ENCODE assay signal across 17 cellular contexts in genomic region chr3:11434697-11435096, GRCh38.
A peak's percentile ranks its signal among the peaks of the same experiment; 100 is the strongest.
DNase-seq lines count a peak whose midpoint lies in the region; ATAC-seq, FAIRE-seq and TF ChIP-seq lines count a peak whose summit lies in the region.
"Had no signal": no experiment of that assay in that cellular context is flagged by ENCODE, and none has a peak within 500 bp of the region (broad histone marks: within the 10 kb centered on the region; RNA-seq: fewer than 3 reads in every experiment).

No MANE protein-coding gene starts in this region.

- TF ChIP-seq EP300 in suprapubic skin (IDR thresholded peaks at IDR 0.05), result no peak

- no peak overlapping the region for H3K27ac ChIP-seq in IMR-90 (ENCODE audit: insufficient read depth, low read length)
- peak overlapping the region; percentile 43 for H3K27ac ChIP-seq in suprapubic skin

- H2AK5ac ChIP-seq in IMR-90 (ENCODE audit: low read depth, low read length), result no peak overlapping the region

- no peak overlapping the region for H2BK120ac ChIP-seq in IMR-90 (ENCODE audit: low read depth, low read length)

- H2BK5ac ChIP-seq in IMR-90 (ENCODE audit: low read depth, low read length, poor library complexity, severe bottlenecking), result no peak overlapping the region

- TF ChIP-seq POLR2A in IMR-90 (IDR thresholded peaks at IDR 0.05; ENCODE audit: low read depth, low read length) (no peak), suprapubic skin (IDR thresholded peaks at IDR 0.05) (no peak)

- H3K4me3 Mint-ChIP-seq in effector memory CD8-positive, alpha-beta T cell, result no peak overlapping the region
- no peak overlapping the region for H3K4me3 Mint-ChIP-seq in T-cell
- H3K4me3 Mint-ChIP-seq: activated CD8-positive, alpha-beta T cell treated with anti-CD3 and anti-CD28 coated beads for 36 hours had no signal

- POLR2A ChIA-PET in IMR-90 (lab: Charles Lee; ENCODE audit: unreplicated experiment) (no interaction called here), T-cell (lab: Charles Lee) (no interaction called here)

- no peak overlapping the region for H4K91ac ChIP-seq in IMR-90 (ENCODE audit: insufficient read depth, low read depth, low read length)

- in situ Hi-C loops in IMR-90 (cut with MboI; ENCODE audit: low sequenced_read_pairs), result no loop called here

- no peak overlapping the region for H2BK20ac ChIP-seq in IMR-90 (ENCODE audit: low read depth, low read length)

- H3K9ac ChIP-seq in IMR-90 (ENCODE audit: low read depth, low read length), result no peak overlapping the region

- peaks cover 13% of the 10 kb centered on the region for H3K36me3 Mint-ChIP-seq in effector memory CD8-positive, alpha-beta T cell (ENCODE audit: insufficient read depth)
- peaks cover 14% of the 10 kb centered on the region for H3K36me3 Mint-ChIP-seq in T-cell

- H2AFZ ChIP-seq in IMR-90 (replicated peaks; ENCODE audit: low read length, poor library complexity), result no peak overlapping the region

- H3K14ac ChIP-seq in IMR-90 (replicated peaks; ENCODE audit: low read depth, low read length), result no peak overlapping the region

- no peak for FAIRE-seq in HTR-8/SVneo (lab: Jason Lieb, UNC)
- FAIRE-seq: astrocyte, GM12891 had no signal

- no peak overlapping the region for H3K4ac ChIP-seq in IMR-90 (ENCODE audit: low read depth, low read length)

- no peak overlapping the region for H4K8ac ChIP-seq in IMR-90 (ENCODE audit: low read depth in 2 of 2, low read length in 2 of 2)

- DNase-seq in IMR-90 (no peak), medulla oblongata (ENCODE audit: extremely low spot score) (peak; percentile 41), suprapubic skin (ENCODE audit: low spot score in 2 of 2) (no peak), HTR-8/SVneo (ENCODE audit: insufficient read length, low spot score) (no peak), activated gamma-delta T cell treated with Interleukin-2 at 50 U/mL for 16 hours (no peak), T-cell (no peak)
- no peak for DNase-seq in effector memory CD8-positive, alpha-beta T cell
- DNase-seq in activated CD4-positive, alpha-beta T cell treated with anti-CD3 and anti-CD28 coated beads, Interleukin-2, amount 50 U/mL, for 4 hours, result no peak
- DNase-seq: activated CD8-positive, alpha-beta T cell treated with anti-CD3 and anti-CD28 coated beads for 36 hours; COR-L47; effector CD4-positive, alpha-beta T cell; Karpas-422; NCI-H510A; stimulated activated naive CD4-positive, alpha-beta T cell treated with Interleukin-2 at 50 U/mL for 16 hours had no signal

- H3K18ac ChIP-seq in IMR-90 (ENCODE audit: low read depth, low read length), result no peak overlapping the region

- no peak for TF ChIP-seq CTCF in IMR-90 (conservative IDR thresholded peaks at IDR 0.05; ENCODE audit: low read depth, low read length)
- no peak for TF ChIP-seq CTCF in suprapubic skin (IDR thresholded peaks at IDR 0.05)

- no peak overlapping the region for H2AK9ac ChIP-seq in IMR-90 (replicated peaks; ENCODE audit: low read depth, low read length, poor library complexity)

- peaks cover 3% of the 10 kb centered on the region for H3K9me1 ChIP-seq in IMR-90 (ENCODE audit: insufficient read depth, low read length)

- H3K4me2 ChIP-seq in IMR-90 (ENCODE audit: low read depth, low read length), result no peak overlapping the region

- WGBS in IMR-90 (ENCODE audit: extremely low coverage in 2 of 2, insufficient read length in 1 of 2), 2 experiments, result no CpG with 5 or more reads among the region's 5 CpGs
- WGBS in suprapubic skin, result 43% methylated on average over 5 of the region's 5 CpGs

- intact Hi-C loops in IMR-90 (cut with micrococcal nuclease), result no loop called here

- H3K4me1 ChIP-seq in IMR-90 (ENCODE audit: control insufficient read depth, insufficient read depth, low read length) (peaks cover 4% of the 10 kb centered on the region), suprapubic skin (peaks cover 38% of the 10 kb centered on the region)

- H2BK15ac ChIP-seq in IMR-90 (ENCODE audit: low read depth, low read length), result no peak overlapping the region

- no peak for TF ChIP-seq RAD21 in IMR-90 (IDR thresholded peaks at IDR 0.05; ENCODE audit: low read length)

- no TSS peak for BruUV-seq in IMR-90 (replicated peaks; lab: Mats Ljungman, UMichigan)

- no peaks in the 10 kb centered on the region for H3K36me3 ChIP-seq in IMR-90 (ENCODE audit: control insufficient read depth, insufficient read depth, low read length)
- H3K36me3 ChIP-seq in suprapubic skin, result no peaks in the 10 kb centered on the region

- H3K56ac ChIP-seq in IMR-90 (ENCODE audit: extremely low read depth, insufficient read depth, low read length), result no peak overlapping the region

- H3K9me3 ChIP-seq in IMR-90 (ENCODE audit: control insufficient read depth, insufficient read depth, low read length), result no peaks in the 10 kb centered on the region
- H3K9me3 ChIP-seq in suprapubic skin, result no peaks in the 10 kb centered on the region

- no peaks in the 10 kb centered on the region for H3K27me3 ChIP-seq in IMR-90 (ENCODE audit: control insufficient read depth, insufficient read depth, low read length)
- H3K27me3 ChIP-seq in suprapubic skin, result no peaks in the 10 kb centered on the region

- H3K23ac ChIP-seq in IMR-90 (ENCODE audit: low read depth, low read length), result peak overlapping the region; percentile 51; the same call in 1 of the 2 replicates

- H3K4me3 ChIP-seq in IMR-90 (ENCODE audit: insufficient read depth, low read depth, low read length), result no peak overlapping the region
- H3K4me3 ChIP-seq in suprapubic skin, result no peak overlapping the region

- H4K5ac ChIP-seq in IMR-90 (ENCODE audit: low read depth, low read length), result no peak overlapping the region

- ATAC-seq in IMR-90 (ENCODE audit: low read depth) (no peak), T-cell (replicated peaks in 1 of 4) (no peak)
- no peak for ATAC-seq in effector memory CD8-positive, alpha-beta T cell (replicated peaks)
- ATAC-seq: activated CD8-positive, alpha-beta T cell treated with anti-CD3 and anti-CD28 coated beads for 36 hours had no signal

- dilution Hi-C loops in IMR-90 (cut with HindIII; ENCODE audit: low sequenced_read_pairs, unreplicated experiment), result no loop called here

- H3K79me1 ChIP-seq in IMR-90 (ENCODE audit: low read depth in 1 of 2, low read length in 2 of 2), result no peaks in the 10 kb centered on the region

- H3K9me3 Mint-ChIP-seq in effector memory CD8-positive, alpha-beta T cell, result no peaks in the 10 kb centered on the region
- H3K9me3 Mint-ChIP-seq in T-cell, result no peaks in the 10 kb centered on the region
- H3K9me3 Mint-ChIP-seq: activated CD8-positive, alpha-beta T cell treated with anti-CD3 and anti-CD28 coated beads for 36 hours; activated T-helper 2 cell treated with anti-CD3 and anti-CD28 coated beads, Interferon-gamma antibody, Interleukin-2, Interleukin-4, amounts not matched to agents 10 μg/mL and 5 μg/mL and 100 μg/mL, durations not matched to agents 14 hours and 24 hours and 36 hours had no signal

- H3K4me1 Mint-ChIP-seq in effector memory CD8-positive, alpha-beta T cell (ENCODE audit: low read depth in 2 of 2), result peaks cover 0 to 2% of the 10 kb centered on the region in 2 donors
- peaks cover 0 to 5% (median 0%) of the 10 kb centered on the region in 3 donors for H3K4me1 Mint-ChIP-seq in T-cell

- H4K20me1 ChIP-seq in IMR-90 (ENCODE audit: insufficient read depth, low read length), result no peaks in the 10 kb centered on the region

- peak overlapping the region; percentile 62 to 67 for H3K27ac Mint-ChIP-seq in effector memory CD8-positive, alpha-beta T cell
- no peak overlapping the region for H3K27ac Mint-ChIP-seq in T-cell
- H3K27ac Mint-ChIP-seq: activated CD8-positive, alpha-beta T cell treated with anti-CD3 and anti-CD28 coated beads for 36 hours; activated T-helper 2 cell treated with anti-CD3 and anti-CD28 coated beads, Interferon-gamma antibody, Interleukin-2, Interleukin-4, amounts not matched to agents 10 μg/mL and 5 μg/mL and 100 μg/mL, durations not matched to agents 14 hours and 24 hours and 36 hours had no signal

- H3K27me3 Mint-ChIP-seq in effector memory CD8-positive, alpha-beta T cell, result no peaks in the 10 kb centered on the region
- no peaks in the 10 kb centered on the region for H3K27me3 Mint-ChIP-seq in T-cell
- H3K27me3 Mint-ChIP-seq: activated CD8-positive, alpha-beta T cell treated with anti-CD3 and anti-CD28 coated beads for 36 hours had no signal

- CTCF ChIA-PET in IMR-90 (lab: Yijun Ruan, JAX), result interaction anchor here (0.6 kb wide), 1 partner anchor 225 kb away, joined by 3 read pairs; no protein-coding TSS in a partner anchor
- CTCF ChIA-PET in T-cell (lab: Charles Lee), result no interaction called here

TF ChIP-seq in IMR-90, 13 proteins besides CTCF, POLR2A, EP300 and RAD21:
- TF ChIP-seq CEBPB (IDR thresholded peaks at IDR 0.05; ENCODE audit: low read depth, low read length) (no peak), MXI1 (IDR thresholded peaks at IDR 0.05; ENCODE audit: borderline replicate concordance, low read depth, low read length) (no peak), ELK1 (IDR thresholded peaks at IDR 0.05; ENCODE audit: borderline replicate concordance, low read depth, low read length) (no peak), RCOR1 (IDR thresholded peaks at IDR 0.05; ENCODE audit: insufficient replicate concordance, low read length) (no peak), MAZ (IDR thresholded peaks at IDR 0.05; ENCODE audit: borderline replicate concordance, low read depth, low read length) (no peak), BHLHE40 (IDR thresholded peaks at IDR 0.05; ENCODE audit: low read depth, low read length) (no peak), MAFK (IDR thresholded peaks at IDR 0.05; ENCODE audit: low read depth, low read length) (no peak), NFE2L2 (IDR thresholded peaks at IDR 0.05; ENCODE audit: low read depth, low read length) (no peak)
TF ChIP-seq in IMR-90: peak in this region for 0.

Comparison
In these comparisons a context has a peak if more than half of its experiments do, and no peak if none do; other contexts are left out.
1. H3K27ac Mint-ChIP-seq: peak in effector memory CD8-positive, alpha-beta T cell (2 of 2); none in T-cell (0 of 2).